In the genomic region with DNA sequence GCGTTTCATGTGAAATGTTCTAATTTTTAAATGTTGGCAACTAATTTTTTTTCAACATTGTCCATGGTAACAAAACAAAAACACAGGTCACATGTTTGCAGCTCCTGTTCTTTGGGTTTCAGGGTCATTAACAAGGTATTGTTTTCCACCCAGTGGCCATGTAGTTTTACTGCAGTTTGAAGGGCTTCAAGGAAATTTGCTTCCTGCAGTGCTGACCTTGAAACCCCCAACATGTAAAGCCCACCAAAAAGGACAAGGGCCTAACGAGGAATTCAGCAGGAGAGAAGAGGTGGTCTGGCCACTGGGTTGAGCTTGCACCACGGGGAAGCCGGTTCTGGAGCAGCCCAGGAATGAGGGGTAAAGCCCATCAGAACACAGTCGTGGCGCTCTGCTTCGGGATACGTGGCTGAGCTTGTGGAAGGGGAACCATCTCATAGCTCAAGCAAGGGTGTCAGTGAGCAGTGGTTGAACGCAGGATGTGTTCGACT, we compare ENCODE assay signal across 8 cellular contexts. TPM values are rescaled to one million over a fixed set of nuclear protein-coding genes. Genes with fewer than 3 reads are reported as not detected.
A peak's percentile ranks its signal among the peaks of the same experiment; 100 is the strongest.
DNase-seq lines count a peak whose midpoint lies in the region; TF ChIP-seq lines count a peak whose summit lies in the region.

No MANE protein-coding gene starts in this region.

- in situ Hi-C loops in astrocyte of the cerebellum (cut with HindIII; ENCODE audit: low sequenced_read_pairs): no loop called here

- H3K4me3 ChIP-seq in astrocyte of the cerebellum (ENCODE audit: low read depth, low read length): no peak overlapping the region

- TF ChIP-seq CTCF in astrocyte of the cerebellum (IDR thresholded peaks at IDR 0.05; ENCODE audit: low read depth, low read length, missing control alignments): peak; percentile 58

- DNase-seq in NCI-H2196 (lab: John Stamatoyannopoulos, UW; ENCODE audit: unreplicated experiment): peak; percentile 8
- no peak for DNase-seq in NCI-H2196 treated with DMSO at 0.1 percent for 48 hours (lab: John Stamatoyannopoulos, UW; ENCODE audit: unreplicated experiment)
- DNase-seq in HT-29 (ENCODE audit: low spot score): peak; percentile 79
- DNase-seq in astrocyte of the cerebellum (ENCODE audit: low read depth): peak; percentile 19
- DNase-seq in iris pigment epithelial cell (ENCODE audit: low read depth): peak; percentile 49
- DNase-seq in NOMO-1 treated with dmso at 0.1 percent for 144 hours (lab: John Stamatoyannopoulos, UW; ENCODE audit: unreplicated experiment): no peak
- no peak for DNase-seq in GOT3 (lab: John Stamatoyannopoulos, UW)
- no peak for DNase-seq in NCI-H1930 (lab: John Stamatoyannopoulos, UW)

RNA-seq across cellular contexts. Expression of a gene that starts 13.9 kb away (rescaled TPM):
- total RNA-seq in HT-29 (2014; rRNA removed; shearing (Covaris generic)): 0.99 and 1.2 TPM in 2 replicates

Comparison
In these comparisons a context has a peak if more than half of its experiments do, and no peak if none do; other contexts are left out.
1. DNase-seq: peak in NCI-H2196 (single experiment), HT-29 (single experiment), astrocyte of the cerebellum (single experiment) and iris pigment epithelial cell (single experiment); none in NCI-H2196 treated with DMSO at 0.1 percent for 48 hours (single experiment), NOMO-1 treated with dmso at 0.1 percent for 144 hours (single experiment), GOT3 (single experiment) and NCI-H1930 (0 of 2).